ENCODE assay signal across 19 cellular contexts in the genomic region with DNA sequence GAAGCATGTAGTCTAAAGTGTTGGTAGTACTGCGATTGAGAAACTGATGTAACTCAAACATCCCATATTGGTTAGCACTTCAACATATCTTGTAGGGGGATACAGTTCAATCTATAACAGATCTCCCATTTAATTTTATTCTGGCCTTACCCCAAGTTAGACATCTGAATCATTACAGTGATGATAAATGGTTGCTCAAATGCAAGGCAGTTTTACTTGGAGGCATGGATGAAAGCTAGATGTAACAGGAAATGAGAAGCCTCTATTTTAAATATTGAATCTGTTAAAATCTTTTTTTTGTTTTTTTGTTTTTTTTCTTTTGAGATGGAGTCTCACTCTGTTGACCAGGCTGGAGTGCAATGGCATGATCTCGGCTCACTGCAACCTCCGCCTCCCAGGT. TPM values are rescaled to one million over a fixed set of nuclear protein-coding genes. Genes with fewer than 3 reads are reported as not detected.
A peak's percentile ranks its signal among the peaks of the same experiment; 100 is the strongest.
DNase-seq lines count a peak whose midpoint lies in the region; ATAC-seq, FAIRE-seq and TF ChIP-seq lines count a peak whose summit lies in the region.
"Had no signal": no experiment of that assay in that cellular context is flagged by ENCODE, and none has a peak within 500 bp of the region (broad histone marks: within the 10 kb centered on the region; RNA-seq: fewer than 3 reads in every experiment).

No MANE protein-coding gene starts in this region.

- H3K27me3 ChIP-seq in astrocyte (ENCODE audit: insufficient read depth, low read length) = no peaks in the 10 kb centered on the region
- H3K27me3 ChIP-seq in foreskin keratinocyte = no peaks in the 10 kb centered on the region
- no peaks in the 10 kb centered on the region for H3K27me3 ChIP-seq in CD8-positive, alpha-beta memory T cell (ENCODE audit: insufficient read depth, low read length, poor library complexity, severe bottlenecking)
- H3K27me3 ChIP-seq: upper lobe of left lung had no signal

- DNase-seq in HT1080 (ENCODE audit: low read depth) (peak; percentile 14), astrocyte (ENCODE audit: low read depth) (no peak), foreskin keratinocyte (no peak), DMS53 treated with DMSO at 0.1 percent for 48 hours (lab: John Stamatoyannopoulos, UW; ENCODE audit: unreplicated experiment) (no peak)
- DNase-seq in activated T-cell treated with anti-CD3 and anti-CD28 coated beads, Interleukin-2, amount 50 U/mL, for 24 hours = no peak
- DNase-seq in CD8-positive, alpha-beta memory T cell = no peak
- DNase-seq: activated CD4-positive, alpha-beta T cell treated with anti-CD3 and anti-CD28 coated beads for 36 hours; activated CD8-positive, alpha-beta memory T cell treated with anti-CD3 and anti-CD28 coated beads, Interleukin-2, amount 10 ng/mL, durations not matched to agents 7 days and 5 days; CD8-positive, alpha-beta T cell; DMS53; left cardiac atrium; natural killer cell; NCI-H1417 treated with DMSO at 0.1 percent for 48 hours; NCI-H524; posterior cingulate gyrus had no signal

- H3K27ac ChIP-seq in astrocyte (ENCODE audit: low read depth, low read length) (peak overlapping the region; percentile 20), foreskin keratinocyte (peak overlapping the region; percentile 86)
- no peak overlapping the region for H3K27ac ChIP-seq in CD8-positive, alpha-beta memory T cell (ENCODE audit: low read depth, low read length)

- no peak overlapping the region for H2AFZ ChIP-seq in astrocyte (ENCODE audit: low read depth, low read length)

- H3K4me1 ChIP-seq in astrocyte (ENCODE audit: insufficient read depth, low read length) = peaks cover 36% of the 10 kb centered on the region
- peaks cover 14% of the 10 kb centered on the region for H3K4me1 ChIP-seq in foreskin keratinocyte
- H3K4me1 ChIP-seq in CD8-positive, alpha-beta memory T cell (ENCODE audit: insufficient read depth, low read length) = no peaks in the 10 kb centered on the region

- no peak overlapping the region for H3K4me2 ChIP-seq in astrocyte (ENCODE audit: low read length)

- FAIRE-seq in astrocyte (lab: Jason Lieb, UNC) = no peak

- peaks cover 54% of the 10 kb centered on the region for H3K4me1 Mint-ChIP-seq in astrocyte (ENCODE audit: low read depth, unreplicated experiment)
- peaks cover 35% of the 10 kb centered on the region for H3K4me1 Mint-ChIP-seq in stimulated activated memory B cell treated with anti-CD40 and anti-IgM and Interleukin-4, amounts not matched to agents 10 μg/mL and 1 μg/mL and 100 μg/mL, for 72 hours
- H3K4me1 Mint-ChIP-seq in activated T-cell treated with anti-CD3 and anti-CD28 coated beads, Interleukin-2, amount 50 U/mL, for 24 hours (ENCODE audit: low read depth) = peaks cover 8% of the 10 kb centered on the region
- peaks cover 0 to 4% (median 4%) of the 10 kb centered on the region in 3 donors for H3K4me1 Mint-ChIP-seq in CD8-positive, alpha-beta memory T cell
- H3K4me1 Mint-ChIP-seq: natural killer cell had no signal

- H3K36me3 Mint-ChIP-seq in astrocyte (ENCODE audit: low read depth, unreplicated experiment) = no peaks in the 10 kb centered on the region
- no peaks in the 10 kb centered on the region for H3K36me3 Mint-ChIP-seq in stimulated activated memory B cell treated with anti-CD40 and anti-IgM and Interleukin-4, amounts not matched to agents 10 μg/mL and 1 μg/mL and 100 μg/mL, for 72 hours
- no peaks in the 10 kb centered on the region for H3K36me3 Mint-ChIP-seq in activated T-cell treated with anti-CD3 and anti-CD28 coated beads, Interleukin-2, amount 50 U/mL, for 24 hours (ENCODE audit: low read depth)
- H3K36me3 Mint-ChIP-seq in CD8-positive, alpha-beta memory T cell = no peaks in the 10 kb centered on the region
- H3K36me3 Mint-ChIP-seq: activated CD8-positive, alpha-beta memory T cell treated with anti-CD3 and anti-CD28 coated beads, Interleukin-2, amount 10 ng/mL, durations not matched to agents 7 days and 5 days; CD8-positive, alpha-beta T cell; natural killer cell had no signal

- POLR2A ChIA-PET in CD8-positive, alpha-beta memory T cell (lab: Charles Lee) = no interaction called here

- no peak overlapping the region for H3K9ac ChIP-seq in astrocyte (ENCODE audit: low read length)

- no peaks in the 10 kb centered on the region for H3K9me3 ChIP-seq in astrocyte (ENCODE audit: insufficient read depth, low read depth, low read length)
- no peaks in the 10 kb centered on the region for H3K9me3 ChIP-seq in CD8-positive, alpha-beta memory T cell (ENCODE audit: low read length)
- H3K9me3 ChIP-seq: upper lobe of left lung had no signal

- H4K20me1 ChIP-seq in astrocyte (ENCODE audit: insufficient read depth, low read length) = no peaks in the 10 kb centered on the region

- peak overlapping the region; percentile 98 for H3K27ac Mint-ChIP-seq in astrocyte (ENCODE audit: unreplicated experiment)
- H3K27ac Mint-ChIP-seq in stimulated activated memory B cell treated with anti-CD40 and anti-IgM and Interleukin-4, amounts not matched to agents 10 μg/mL and 1 μg/mL and 100 μg/mL, for 72 hours = peak overlapping the region; percentile 74
- H3K27ac Mint-ChIP-seq in activated T-cell treated with anti-CD3 and anti-CD28 coated beads, Interleukin-2, amount 50 U/mL, for 24 hours = no peak overlapping the region
- no peak overlapping the region for H3K27ac Mint-ChIP-seq in CD8-positive, alpha-beta memory T cell
- H3K27ac Mint-ChIP-seq: activated CD4-positive, alpha-beta T cell treated with anti-CD3 and anti-CD28 coated beads for 36 hours; activated CD8-positive, alpha-beta memory T cell treated with anti-CD3 and anti-CD28 coated beads, Interleukin-2, amount 10 ng/mL, durations not matched to agents 7 days and 5 days; CD8-positive, alpha-beta T cell; natural killer cell; stimulated activated naive CD8-positive, alpha-beta T cell treated with anti-CD3 and anti-CD28 coated beads, Interleukin-15, Interleukin-2, amounts not matched to agents 100 ng/mL and 50 ng/mL, for 24 hours had no signal

- no peaks in the 10 kb centered on the region for H3K9me3 Mint-ChIP-seq in astrocyte (ENCODE audit: unreplicated experiment)
- H3K9me3 Mint-ChIP-seq in stimulated activated memory B cell treated with anti-CD40 and anti-IgM and Interleukin-4, amounts not matched to agents 10 μg/mL and 1 μg/mL and 100 μg/mL, for 72 hours = no peaks in the 10 kb centered on the region
- no peaks in the 10 kb centered on the region for H3K9me3 Mint-ChIP-seq in activated T-cell treated with anti-CD3 and anti-CD28 coated beads, Interleukin-2, amount 50 U/mL, for 24 hours
- no peaks in the 10 kb centered on the region for H3K9me3 Mint-ChIP-seq in CD8-positive, alpha-beta memory T cell
- H3K9me3 Mint-ChIP-seq: CD8-positive, alpha-beta T cell; natural killer cell; stimulated activated naive CD8-positive, alpha-beta T cell treated with anti-CD3 and anti-CD28 coated beads, Interleukin-15, Interleukin-2, amounts not matched to agents 100 ng/mL and 50 ng/mL, for 24 hours had no signal

- H3K79me2 ChIP-seq in astrocyte (ENCODE audit: insufficient read depth, low read length) = no peaks in the 10 kb centered on the region

- H3K27me3 Mint-ChIP-seq in astrocyte (ENCODE audit: low read depth, unreplicated experiment) = no peaks in the 10 kb centered on the region
- H3K27me3 Mint-ChIP-seq in stimulated activated memory B cell treated with anti-CD40 and anti-IgM and Interleukin-4, amounts not matched to agents 10 μg/mL and 1 μg/mL and 100 μg/mL, for 72 hours = no peaks in the 10 kb centered on the region
- H3K27me3 Mint-ChIP-seq in activated T-cell treated with anti-CD3 and anti-CD28 coated beads, Interleukin-2, amount 50 U/mL, for 24 hours = peaks cover 9% of the 10 kb centered on the region
- peaks cover 0 to 12% of the 10 kb centered on the region in 2 donors for H3K27me3 Mint-ChIP-seq in CD8-positive, alpha-beta memory T cell
- H3K27me3 Mint-ChIP-seq: activated CD4-positive, alpha-beta T cell treated with anti-CD3 and anti-CD28 coated beads for 36 hours; stimulated activated naive CD8-positive, alpha-beta T cell treated with anti-CD3 and anti-CD28 coated beads, Interleukin-15, Interleukin-2, amounts not matched to agents 100 ng/mL and 50 ng/mL, for 24 hours had no signal

- H3K36me3 ChIP-seq in astrocyte (ENCODE audit: insufficient read depth, low read length) = no peaks in the 10 kb centered on the region
- H3K36me3 ChIP-seq in CD8-positive, alpha-beta memory T cell (ENCODE audit: insufficient read depth, low read length) = no peaks in the 10 kb centered on the region
- H3K36me3 ChIP-seq: upper lobe of left lung had no signal

- CTCF ChIA-PET in CD8-positive, alpha-beta memory T cell (lab: Charles Lee) = no interaction called here

- H3K4me3 Mint-ChIP-seq in astrocyte (ENCODE audit: unreplicated experiment) = no peak overlapping the region
- no peak overlapping the region for H3K4me3 Mint-ChIP-seq in stimulated activated memory B cell treated with anti-CD40 and anti-IgM and Interleukin-4, amounts not matched to agents 10 μg/mL and 1 μg/mL and 100 μg/mL, for 72 hours
- no peak overlapping the region for H3K4me3 Mint-ChIP-seq in activated T-cell treated with anti-CD3 and anti-CD28 coated beads, Interleukin-2, amount 50 U/mL, for 24 hours
- no peak overlapping the region for H3K4me3 Mint-ChIP-seq in CD8-positive, alpha-beta memory T cell
- H3K4me3 Mint-ChIP-seq: activated CD4-positive, alpha-beta T cell treated with anti-CD3 and anti-CD28 coated beads for 36 hours; activated CD8-positive, alpha-beta memory T cell treated with anti-CD3 and anti-CD28 coated beads, Interleukin-2, amount 10 ng/mL, durations not matched to agents 7 days and 5 days; CD8-positive, alpha-beta T cell; natural killer cell; stimulated activated naive CD8-positive, alpha-beta T cell treated with anti-CD3 and anti-CD28 coated beads, Interleukin-15, Interleukin-2, amounts not matched to agents 100 ng/mL and 50 ng/mL, for 24 hours had no signal

- ATAC-seq in foreskin keratinocyte (no peak), GM21515 (IDR thresholded peaks at IDR 0.05; ENCODE audit: unreplicated experiment) (no peak)
- ATAC-seq in stimulated activated memory B cell treated with anti-CD40 and anti-IgM and Interleukin-4, amounts not matched to agents 10 μg/mL and 1 μg/mL and 100 μg/mL, for 72 hours = no peak
- ATAC-seq: activated CD4-positive, alpha-beta T cell treated with anti-CD3 and anti-CD28 coated beads for 36 hours; activated CD8-positive, alpha-beta memory T cell treated with anti-CD3 and anti-CD28 coated beads, Interleukin-2, amount 10 ng/mL, durations not matched to agents 7 days and 5 days; CD8-positive, alpha-beta T cell; left cardiac atrium; natural killer cell had no signal

- TF ChIP-seq CTCF in astrocyte (IDR thresholded peaks at IDR 0.05; ENCODE audit: insufficient read depth, low read depth, low read length) = no peak
- no peak for TF ChIP-seq CTCF in foreskin keratinocyte (conservative IDR thresholded peaks at IDR 0.05)

- H3K4me3 ChIP-seq in astrocyte (ENCODE audit: insufficient read depth, low read depth, low read length) = no peak overlapping the region
- no peak overlapping the region for H3K4me3 ChIP-seq in CD8-positive, alpha-beta memory T cell (ENCODE audit: low read length)
- H3K4me3 ChIP-seq: upper lobe of left lung had no signal

RNA-seq across cellular contexts. Expression of a gene that starts 44.2 kb away (rescaled TPM):
- total RNA-seq in HT1080 (2014; rRNA removed; shearing (Covaris generic)) = not detected in 2 replicates
- not detected in 2 replicates for polyA plus RNA-seq in HT1080 (2015; cell fraction: cytosol; rRNA removed)
- polyA plus RNA-seq in HT1080 (2015; cell fraction: nucleus; rRNA removed) = not detected in 2 replicates
- total RNA-seq in astrocyte (4.6 and 5.0 TPM in 2 replicates), foreskin keratinocyte (6.9 and 7.8 TPM in 2 replicates)
- polyA plus RNA-seq in foreskin keratinocyte = 9.2 and 9.4 TPM in 2 replicates
- total RNA-seq in CD8-positive, alpha-beta memory T cell = 1 to 10 TPM; 7.3 to 7.5 TPM
- polyA plus RNA-seq in CD8-positive, alpha-beta memory T cell = 10.3 TPM

RNA-seq across cellular contexts. Expression of a gene that starts 53.5 kb away (rescaled TPM):
- 27.6 and 28.2 TPM in 2 replicates for total RNA-seq in HT1080 (2014; rRNA removed; shearing (Covaris generic))
- polyA plus RNA-seq in HT1080 (2015; cell fraction: cytosol; rRNA removed) = 30.5 and 31.4 TPM in 2 replicates
- 15.6 and 28.1 TPM in 2 replicates for polyA plus RNA-seq in HT1080 (2015; cell fraction: nucleus; rRNA removed)
- total RNA-seq in astrocyte (58.2 and 64.4 TPM in 2 replicates), foreskin keratinocyte (33.0 and 40.0 TPM in 2 replicates)
- polyA plus RNA-seq in foreskin keratinocyte = 29.4 and 34.9 TPM in 2 replicates
- under 1 TPM; 0.15 to 0.24 TPM for total RNA-seq in CD8-positive, alpha-beta memory T cell
- polyA plus RNA-seq in CD8-positive, alpha-beta memory T cell = not detected

Comparison
In these comparisons a context has a peak if more than half of its experiments do, and no peak if none do; other contexts are left out.
1. H3K27ac Mint-ChIP-seq: peak in astrocyte (single experiment) and stimulated activated memory B cell treated with anti-CD40 and anti-IgM and Interleukin-4, amounts not matched to agents 10 μg/mL and 1 μg/mL and 100 μg/mL, for 72 hours (single experiment); none in activated T-cell treated with anti-CD3 and anti-CD28 coated beads, Interleukin-2, amount 50 U/mL, for 24 hours (single experiment) and CD8-positive, alpha-beta memory T cell (0 of 8).
2. RNA of a gene that starts 53.5 kb away (total RNA-seq): 58.2 to 64.4 TPM in astrocyte, 33.0 to 40.0 TPM in foreskin keratinocyte and 27.6 to 28.2 TPM in HT1080; 0.15 to 0.24 TPM in CD8-positive, alpha-beta memory T cell; every median in the first group is over 10 times any median in the second.